ENCODE assay signal across 7 cellular contexts in genomic region chr6:30597315-30598144, GRCh38. TPM values are rescaled to one million over a fixed set of nuclear protein-coding genes. Genes with fewer than 3 reads are reported as not detected.
DNase-seq lines count a peak whose midpoint lies in the region; TF ChIP-seq lines count a peak whose summit lies in the region.
"Not testable (repeated sequence)": the region's sequence is repeated elsewhere in the genome, so short reads cannot be mapped to it uniquely, and the experiment has no call there.

No MANE protein-coding gene starts in this region.

- H3K4me3 Mint-ChIP-seq in activated CD4-positive, alpha-beta memory T cell treated with anti-CD3 and anti-CD28 coated beads, Interleukin-2, amount 10 ng/mL, durations not matched to agents 7 days and 5 days; chondrocyte (ENCODE audit: unreplicated experiment): not testable (repeated sequence)

- DNase-seq in GM13976 (ENCODE audit: low spot score) (peak; percentile 82), KG1 (lab: John Stamatoyannopoulos, UW) (peak; percentile 34), islet precursor cell (peak; percentile 93), smooth muscle cell of the brain vasculature (ENCODE audit: low read depth, low spot score) (peak; percentile 50)
- peak; percentile 83 for DNase-seq in activated CD4-positive, alpha-beta memory T cell treated with anti-CD3 and anti-CD28 coated beads, Interleukin-2, amount 10 ng/mL, durations not matched to agents 7 days and 5 days
- not testable (repeated sequence) for DNase-seq in chondrocyte (ENCODE audit: low spot score)

- not testable (repeated sequence) for H3K27me3 Mint-ChIP-seq in activated CD4-positive, alpha-beta memory T cell treated with anti-CD3 and anti-CD28 coated beads, Interleukin-2, amount 10 ng/mL, durations not matched to agents 7 days and 5 days; chondrocyte (ENCODE audit: low read depth)

- H3K9me2 ChIP-seq in OCI-LY1 (ENCODE audit: low read depth, low read length) = not testable (repeated sequence)

- H3K27ac Mint-ChIP-seq in activated CD4-positive, alpha-beta memory T cell treated with anti-CD3 and anti-CD28 coated beads, Interleukin-2, amount 10 ng/mL, durations not matched to agents 7 days and 5 days = not testable (repeated sequence)
- peak overlapping the region; percentile 85 for H3K27ac Mint-ChIP-seq in chondrocyte (ENCODE audit: unreplicated experiment)

- POLR2A ChIA-PET in activated CD4-positive, alpha-beta memory T cell treated with anti-CD3 and anti-CD28 coated beads, Interleukin-2, amount 10 ng/mL, durations not matched to agents 7 days and 5 days (lab: Charles Lee) = interaction anchor here (0.6 to 8.9 kb wide), 23 partner anchors 8 to 141 kb away, joined by 3 to 97 read pairs (median 4); partner anchors contain the start of genes ABCF1 and PRR3

- not testable (repeated sequence) for H3K9me3 Mint-ChIP-seq in activated CD4-positive, alpha-beta memory T cell treated with anti-CD3 and anti-CD28 coated beads, Interleukin-2, amount 10 ng/mL, durations not matched to agents 7 days and 5 days; chondrocyte (ENCODE audit: low read depth)

- H4K20me1 ChIP-seq in OCI-LY1 (ENCODE audit: insufficient read depth, low read length) = not testable (repeated sequence)

- peaks cover 47% of the 10 kb centered on the region for H3K36me3 Mint-ChIP-seq in activated CD4-positive, alpha-beta memory T cell treated with anti-CD3 and anti-CD28 coated beads, Interleukin-2, amount 10 ng/mL, durations not matched to agents 7 days and 5 days (ENCODE audit: low read depth)
- H3K36me3 Mint-ChIP-seq in chondrocyte (ENCODE audit: low read depth) = peaks cover 10% of the 10 kb centered on the region

- H3K27ac ChIP-seq in OCI-LY1 (ENCODE audit: low read depth, low read length, poor library complexity, severe bottlenecking) = peak overlapping the region; percentile 19

- H3K9me3 ChIP-seq in OCI-LY1 (ENCODE audit: low read length) = not testable (repeated sequence)

- not testable (repeated sequence) for H2AFZ ChIP-seq in OCI-LY1 (ENCODE audit: low read length)

- H3K27me3 ChIP-seq in OCI-LY1 (ENCODE audit: insufficient read depth, low read length) = not testable (repeated sequence)

- peaks cover 13% of the 10 kb centered on the region for H3K4me1 Mint-ChIP-seq in activated CD4-positive, alpha-beta memory T cell treated with anti-CD3 and anti-CD28 coated beads, Interleukin-2, amount 10 ng/mL, durations not matched to agents 7 days and 5 days
- H3K4me1 Mint-ChIP-seq in chondrocyte (ENCODE audit: low read depth) = peaks cover 11% of the 10 kb centered on the region

- H3K4me1 ChIP-seq in OCI-LY1 (ENCODE audit: insufficient read depth, low read length, severe bottlenecking) = not testable (repeated sequence)

- H3K9ac ChIP-seq in OCI-LY1 (ENCODE audit: low read length) = not testable (repeated sequence)

- H3K4me3 ChIP-seq in OCI-LY1 (ENCODE audit: low read depth, low read length, poor library complexity, severe bottlenecking) = not testable (repeated sequence)

- not testable (repeated sequence) for H3K79me2 ChIP-seq in OCI-LY1 (ENCODE audit: insufficient read depth, low read length)

- H3K4me2 ChIP-seq in OCI-LY1 (ENCODE audit: low read length) = not testable (repeated sequence)

- TF ChIP-seq CTCF in GM13976 (IDR thresholded peaks at IDR 0.05; ENCODE audit: borderline replicate concordance, control extremely low read depth, extremely low read depth, insufficient read depth, missing control alignments) (peak; percentile 81), OCI-LY1 (IDR thresholded peaks at IDR 0.05; ENCODE audit: low read length) (peak; percentile 78), chondrocyte (IDR thresholded peaks at IDR 0.05) (peak; percentile 86)

- in situ Hi-C loops in GM13976 (cut with MboI; ENCODE audit: low sequenced_read_pairs, unreplicated experiment) = not testable (repeated sequence)

- CTCF ChIA-PET in activated CD4-positive, alpha-beta memory T cell treated with anti-CD3 and anti-CD28 coated beads, Interleukin-2, amount 10 ng/mL, durations not matched to agents 7 days and 5 days (lab: Charles Lee) = interaction anchor here (0.6 to 4.3 kb wide), 33 partner anchors 8 to 454 kb away, joined by 3 to 63 read pairs (median 5); partner anchors contain the start of genes ABCF1, C6orf136 and DHX16

- H3K36me3 ChIP-seq in OCI-LY1 (ENCODE audit: insufficient read depth, low read length) = peaks cover 54% of the 10 kb centered on the region

- peaks cover 14% of the 10 kb centered on the region; the same call in 1 of the 2 replicates for H3F3A ChIP-seq in OCI-LY1 (ENCODE audit: insufficient read depth, low read length)

RNA-seq across cellular contexts. Expression of gene PPP1R10, which starts 19.5 kb away (rescaled TPM):
- total RNA-seq in activated CD4-positive, alpha-beta memory T cell treated with anti-CD3 and anti-CD28 coated beads, Interleukin-2, amount 10 ng/mL, durations not matched to agents 7 days and 5 days = 100 to 1,000 TPM in 1 of 2 experiments, 10 to 100 TPM in 1; 96.1 to 103 TPM
- 57.1 to 64.5 TPM (median 58.2 TPM) in 3 replicates for total RNA-seq in chondrocyte

RNA-seq across cellular contexts. Expression of gene MRPS18B, which starts 20.1 kb away (rescaled TPM):
- total RNA-seq in activated CD4-positive, alpha-beta memory T cell treated with anti-CD3 and anti-CD28 coated beads, Interleukin-2, amount 10 ng/mL, durations not matched to agents 7 days and 5 days = 10 to 100 TPM; 42.4 to 42.8 TPM
- 23.3 to 25.4 TPM (median 24.7 TPM) in 3 replicates for total RNA-seq in chondrocyte

RNA-seq across cellular contexts. Expression of gene ABCF1, which starts 26.3 kb away (rescaled TPM):
- total RNA-seq in activated CD4-positive, alpha-beta memory T cell treated with anti-CD3 and anti-CD28 coated beads, Interleukin-2, amount 10 ng/mL, durations not matched to agents 7 days and 5 days = 10 to 100 TPM; 64.3 to 65.2 TPM
- 51.9 to 66.1 TPM (median 53.0 TPM) in 3 replicates for total RNA-seq in chondrocyte

RNA-seq across cellular contexts. Expression of gene ATAT1, which starts 29.1 kb away (rescaled TPM):
- 1 to 10 TPM; 6.3 to 8.0 TPM for total RNA-seq in activated CD4-positive, alpha-beta memory T cell treated with anti-CD3 and anti-CD28 coated beads, Interleukin-2, amount 10 ng/mL, durations not matched to agents 7 days and 5 days
- total RNA-seq in chondrocyte = 11.4 to 18.7 TPM (median 12.5 TPM) in 3 replicates

RNA-seq across cellular contexts. Expression of gene PRR3, which starts 40.4 kb away (rescaled TPM):
- 10 to 100 TPM; 15.3 TPM for total RNA-seq in activated CD4-positive, alpha-beta memory T cell treated with anti-CD3 and anti-CD28 coated beads, Interleukin-2, amount 10 ng/mL, durations not matched to agents 7 days and 5 days
- total RNA-seq in chondrocyte = 8.6 to 13.6 TPM (median 9.9 TPM) in 3 replicates
